1 cellular context compared by ENCODE assay signal in the genomic region with DNA sequence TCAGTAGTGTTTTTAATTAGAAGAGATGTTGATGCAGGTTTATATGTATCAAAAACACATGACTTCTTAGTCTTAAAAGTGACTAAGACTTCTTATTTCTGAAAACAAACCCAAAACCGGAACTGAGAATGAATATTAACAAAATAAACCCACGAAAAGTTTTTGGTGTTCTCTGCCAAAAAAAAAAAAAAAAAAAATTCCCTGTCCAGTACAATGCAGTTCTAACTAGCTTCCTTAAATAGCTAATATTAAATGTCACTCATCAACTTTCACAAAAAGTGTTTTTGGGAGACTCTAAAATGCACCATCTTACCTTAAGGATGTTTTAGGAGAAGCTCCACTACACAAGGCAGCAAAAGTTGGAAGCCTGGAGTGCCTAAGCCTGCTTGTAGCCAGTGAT.
TF ChIP-seq lines count a peak whose summit lies in the region.

No MANE protein-coding gene starts in this region.

TF ChIP-seq in GM12878, 131 proteins besides CTCF, POLR2A, EP300 and RAD21:
- TF ChIP-seq RAD51 (IDR thresholded peaks at IDR 0.05) (0 out of 2 replicates have a peak, but pooled peaks have one; percentile 9), ZNF274 (IDR thresholded peaks at IDR 0.05; ENCODE audit: insufficient read depth, insufficient read length) (no peak), TBL1XR1 (IDR thresholded peaks at IDR 0.05; ENCODE audit: low read depth, low read length) (0 out of 2 replicates have a peak, but pooled peaks have one; percentile 34), ZNF622 (IDR thresholded peaks at IDR 0.05) (no peak), FOXM1 (IDR thresholded peaks at IDR 0.05; ENCODE audit: low read depth, low read length) (no peak), POU2F2 (IDR thresholded peaks at IDR 0.05; ENCODE audit: borderline replicate concordance, low read depth, low read length) (no peak), IKZF2 (IDR thresholded peaks at IDR 0.05) (peak in 1 of 2 experiments; percentile 19; a peak in 2 of 4 replicates), NFIC (IDR thresholded peaks at IDR 0.05; ENCODE audit: low read depth, low read length) (peak; percentile 52; the same call in 1 of the 2 replicates), MEF2B (IDR thresholded peaks at IDR 0.05; ENCODE audit: partially characterized antibody, poor library complexity, severe bottlenecking) (peak; percentile 42), MEF2A (IDR thresholded peaks at IDR 0.05; ENCODE audit: insufficient read depth, low read depth, low read length) (0 out of 2 replicates have a peak, but pooled peaks have one; percentile 38), ZNF384 (IDR thresholded peaks at IDR 0.05; ENCODE audit: borderline replicate concordance, low read depth, low read length) (peak; percentile 95), SPI1 (IDR thresholded peaks at IDR 0.05; ENCODE audit: borderline replicate concordance, insufficient read depth, low read depth, low read length) (peak; percentile 69; the same call in 1 of the 2 replicates), MTA2 (IDR thresholded peaks at IDR 0.05; ENCODE audit: low read depth) (0 out of 2 replicates have a peak, but pooled peaks have one; percentile 16), RUNX3 (IDR thresholded peaks at IDR 0.05; ENCODE audit: low read length) (peak; percentile 21; the same call in 1 of the 2 replicates)
- TF ChIP-seq, protein P1, sequence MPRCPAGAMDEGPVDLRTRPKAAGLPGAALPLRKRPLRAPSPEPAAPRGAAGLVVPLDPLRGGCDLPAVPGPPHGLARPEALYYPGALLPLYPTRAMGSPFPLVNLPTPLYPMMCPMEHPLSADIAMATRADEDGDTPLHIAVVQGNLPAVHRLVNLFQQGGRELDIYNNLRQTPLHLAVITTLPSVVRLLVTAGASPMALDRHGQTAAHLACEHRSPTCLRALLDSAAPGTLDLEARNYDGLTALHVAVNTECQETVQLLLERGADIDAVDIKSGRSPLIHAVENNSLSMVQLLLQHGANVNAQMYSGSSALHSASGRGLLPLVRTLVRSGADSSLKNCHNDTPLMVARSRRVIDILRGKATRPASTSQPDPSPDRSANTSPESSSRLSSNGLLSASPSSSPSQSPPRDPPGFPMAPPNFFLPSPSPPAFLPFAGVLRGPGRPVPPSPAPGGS (IDR thresholded peaks at IDR 0.05; ENCODE audit: borderline replicate concordance, insufficient read depth, low read depth, low read length, poor library complexity, severe bottlenecking) = peak; percentile 12
- TF ChIP-seq, protein P2, sequence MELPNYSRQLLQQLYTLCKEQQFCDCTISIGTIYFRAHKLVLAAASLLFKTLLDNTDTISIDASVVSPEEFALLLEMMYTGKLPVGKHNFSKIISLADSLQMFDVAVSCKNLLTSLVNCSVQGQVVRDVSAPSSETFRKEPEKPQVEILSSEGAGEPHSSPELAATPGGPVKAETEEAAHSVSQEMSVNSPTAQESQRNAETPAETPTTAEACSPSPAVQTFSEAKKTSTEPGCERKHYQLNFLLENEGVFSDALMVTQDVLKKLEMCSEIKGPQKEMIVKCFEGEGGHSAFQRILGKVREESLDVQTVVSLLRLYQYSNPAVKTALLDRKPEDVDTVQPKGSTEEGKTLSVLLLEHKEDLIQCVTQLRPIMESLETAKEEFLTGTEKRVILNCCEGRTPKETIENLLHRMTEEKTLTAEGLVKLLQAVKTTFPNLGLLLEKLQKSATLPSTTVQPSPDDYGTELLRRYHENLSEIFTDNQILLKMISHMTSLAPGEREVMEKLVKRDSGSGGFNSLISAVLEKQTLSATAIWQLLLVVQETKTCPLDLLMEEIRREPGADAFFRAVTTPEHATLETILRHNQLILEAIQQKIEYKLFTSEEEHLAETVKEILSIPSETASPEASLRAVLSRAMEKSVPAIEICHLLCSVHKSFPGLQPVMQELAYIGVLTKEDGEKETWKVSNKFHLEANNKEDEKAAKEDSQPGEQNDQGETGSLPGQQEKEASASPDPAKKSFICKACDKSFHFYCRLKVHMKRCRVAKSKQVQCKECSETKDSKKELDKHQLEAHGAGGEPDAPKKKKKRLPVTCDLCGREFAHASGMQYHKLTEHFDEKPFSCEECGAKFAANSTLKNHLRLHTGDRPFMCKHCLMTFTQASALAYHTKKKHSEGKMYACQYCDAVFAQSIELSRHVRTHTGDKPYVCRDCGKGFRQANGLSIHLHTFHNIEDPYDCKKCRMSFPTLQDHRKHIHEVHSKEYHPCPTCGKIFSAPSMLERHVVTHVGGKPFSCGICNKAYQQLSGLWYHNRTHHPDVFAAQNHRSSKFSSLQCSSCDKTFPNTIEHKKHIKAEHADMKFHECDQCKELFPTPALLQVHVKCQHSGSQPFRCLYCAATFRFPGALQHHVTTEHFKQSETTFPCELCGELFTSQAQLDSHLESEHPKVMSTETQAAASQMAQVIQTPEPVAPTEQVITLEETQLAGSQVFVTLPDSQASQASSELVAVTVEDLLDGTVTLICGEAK (IDR thresholded peaks at IDR 0.05; ENCODE audit: borderline replicate concordance) = peak; percentile 75
- TF ChIP-seq, protein P3, sequence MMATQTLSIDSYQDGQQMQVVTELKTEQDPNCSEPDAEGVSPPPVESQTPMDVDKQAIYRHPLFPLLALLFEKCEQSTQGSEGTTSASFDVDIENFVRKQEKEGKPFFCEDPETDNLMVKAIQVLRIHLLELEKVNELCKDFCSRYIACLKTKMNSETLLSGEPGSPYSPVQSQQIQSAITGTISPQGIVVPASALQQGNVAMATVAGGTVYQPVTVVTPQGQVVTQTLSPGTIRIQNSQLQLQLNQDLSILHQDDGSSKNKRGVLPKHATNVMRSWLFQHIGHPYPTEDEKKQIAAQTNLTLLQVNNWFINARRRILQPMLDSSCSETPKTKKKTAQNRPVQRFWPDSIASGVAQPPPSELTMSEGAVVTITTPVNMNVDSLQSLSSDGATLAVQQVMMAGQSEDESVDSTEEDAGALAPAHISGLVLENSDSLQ (IDR thresholded peaks at IDR 0.05) = peak; percentile 21; the same call in 1 of the 2 replicates
- TF ChIP-seq, protein P4, sequence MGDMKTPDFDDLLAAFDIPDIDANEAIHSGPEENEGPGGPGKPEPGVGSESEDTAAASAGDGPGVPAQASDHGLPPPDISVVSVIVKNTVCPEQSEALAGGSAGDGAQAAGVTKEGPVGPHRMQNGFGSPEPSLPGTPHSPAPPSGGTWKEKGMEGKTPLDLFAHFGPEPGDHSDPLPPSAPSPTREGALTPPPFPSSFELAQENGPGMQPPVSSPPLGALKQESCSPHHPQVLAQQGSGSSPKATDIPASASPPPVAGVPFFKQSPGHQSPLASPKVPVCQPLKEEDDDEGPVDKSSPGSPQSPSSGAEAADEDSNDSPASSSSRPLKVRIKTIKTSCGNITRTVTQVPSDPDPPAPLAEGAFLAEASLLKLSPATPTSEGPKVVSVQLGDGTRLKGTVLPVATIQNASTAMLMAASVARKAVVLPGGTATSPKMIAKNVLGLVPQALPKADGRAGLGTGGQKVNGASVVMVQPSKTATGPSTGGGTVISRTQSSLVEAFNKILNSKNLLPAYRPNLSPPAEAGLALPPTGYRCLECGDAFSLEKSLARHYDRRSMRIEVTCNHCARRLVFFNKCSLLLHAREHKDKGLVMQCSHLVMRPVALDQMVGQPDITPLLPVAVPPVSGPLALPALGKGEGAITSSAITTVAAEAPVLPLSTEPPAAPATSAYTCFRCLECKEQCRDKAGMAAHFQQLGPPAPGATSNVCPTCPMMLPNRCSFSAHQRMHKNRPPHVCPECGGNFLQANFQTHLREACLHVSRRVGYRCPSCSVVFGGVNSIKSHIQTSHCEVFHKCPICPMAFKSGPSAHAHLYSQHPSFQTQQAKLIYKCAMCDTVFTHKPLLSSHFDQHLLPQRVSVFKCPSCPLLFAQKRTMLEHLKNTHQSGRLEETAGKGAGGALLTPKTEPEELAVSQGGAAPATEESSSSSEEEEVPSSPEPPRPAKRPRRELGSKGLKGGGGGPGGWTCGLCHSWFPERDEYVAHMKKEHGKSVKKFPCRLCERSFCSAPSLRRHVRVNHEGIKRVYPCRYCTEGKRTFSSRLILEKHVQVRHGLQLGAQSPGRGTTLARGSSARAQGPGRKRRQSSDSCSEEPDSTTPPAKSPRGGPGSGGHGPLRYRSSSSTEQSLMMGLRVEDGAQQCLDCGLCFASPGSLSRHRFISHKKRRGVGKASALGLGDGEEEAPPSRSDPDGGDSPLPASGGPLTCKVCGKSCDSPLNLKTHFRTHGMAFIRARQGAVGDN (IDR thresholded peaks at IDR 0.05) = 0 out of 2 replicates have a peak, but pooled peaks have one; percentile 13
- TF ChIP-seq, protein P5, sequence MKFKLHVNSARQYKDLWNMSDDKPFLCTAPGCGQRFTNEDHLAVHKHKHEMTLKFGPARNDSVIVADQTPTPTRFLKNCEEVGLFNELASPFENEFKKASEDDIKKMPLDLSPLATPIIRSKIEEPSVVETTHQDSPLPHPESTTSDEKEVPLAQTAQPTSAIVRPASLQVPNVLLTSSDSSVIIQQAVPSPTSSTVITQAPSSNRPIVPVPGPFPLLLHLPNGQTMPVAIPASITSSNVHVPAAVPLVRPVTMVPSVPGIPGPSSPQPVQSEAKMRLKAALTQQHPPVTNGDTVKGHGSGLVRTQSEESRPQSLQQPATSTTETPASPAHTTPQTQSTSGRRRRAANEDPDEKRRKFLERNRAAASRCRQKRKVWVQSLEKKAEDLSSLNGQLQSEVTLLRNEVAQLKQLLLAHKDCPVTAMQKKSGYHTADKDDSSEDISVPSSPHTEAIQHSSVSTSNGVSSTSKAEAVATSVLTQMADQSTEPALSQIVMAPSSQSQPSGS (IDR thresholded peaks at IDR 0.05; ENCODE audit: low read length) = peak; percentile 51; the same call in 1 of the 2 replicates
- TF ChIP-seq, protein P6, sequence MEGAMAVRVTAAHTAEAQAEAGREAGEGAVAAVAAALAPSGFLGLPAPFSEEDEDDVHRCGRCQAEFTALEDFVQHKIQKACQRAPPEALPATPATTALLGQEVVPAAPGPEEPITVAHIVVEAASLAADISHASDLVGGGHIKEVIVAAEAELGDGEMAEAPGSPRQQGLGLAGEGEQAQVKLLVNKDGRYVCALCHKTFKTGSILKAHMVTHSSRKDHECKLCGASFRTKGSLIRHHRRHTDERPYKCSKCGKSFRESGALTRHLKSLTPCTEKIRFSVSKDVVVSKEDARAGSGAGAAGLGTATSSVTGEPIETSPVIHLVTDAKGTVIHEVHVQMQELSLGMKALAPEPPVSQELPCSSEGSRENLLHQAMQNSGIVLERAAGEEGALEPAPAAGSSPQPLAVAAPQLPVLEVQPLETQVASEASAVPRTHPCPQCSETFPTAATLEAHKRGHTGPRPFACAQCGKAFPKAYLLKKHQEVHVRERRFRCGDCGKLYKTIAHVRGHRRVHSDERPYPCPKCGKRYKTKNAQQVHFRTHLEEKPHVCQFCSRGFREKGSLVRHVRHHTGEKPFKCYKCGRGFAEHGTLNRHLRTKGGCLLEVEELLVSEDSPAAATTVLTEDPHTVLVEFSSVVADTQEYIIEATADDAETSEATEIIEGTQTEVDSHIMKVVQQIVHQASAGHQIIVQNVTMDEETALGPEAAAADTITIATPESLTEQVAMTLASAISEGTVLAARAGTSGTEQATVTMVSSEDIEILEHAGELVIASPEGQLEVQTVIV (IDR thresholded peaks at IDR 0.05; ENCODE audit: borderline replicate concordance, partially characterized antibody) = no peak
- TF ChIP-seq, protein P7, sequence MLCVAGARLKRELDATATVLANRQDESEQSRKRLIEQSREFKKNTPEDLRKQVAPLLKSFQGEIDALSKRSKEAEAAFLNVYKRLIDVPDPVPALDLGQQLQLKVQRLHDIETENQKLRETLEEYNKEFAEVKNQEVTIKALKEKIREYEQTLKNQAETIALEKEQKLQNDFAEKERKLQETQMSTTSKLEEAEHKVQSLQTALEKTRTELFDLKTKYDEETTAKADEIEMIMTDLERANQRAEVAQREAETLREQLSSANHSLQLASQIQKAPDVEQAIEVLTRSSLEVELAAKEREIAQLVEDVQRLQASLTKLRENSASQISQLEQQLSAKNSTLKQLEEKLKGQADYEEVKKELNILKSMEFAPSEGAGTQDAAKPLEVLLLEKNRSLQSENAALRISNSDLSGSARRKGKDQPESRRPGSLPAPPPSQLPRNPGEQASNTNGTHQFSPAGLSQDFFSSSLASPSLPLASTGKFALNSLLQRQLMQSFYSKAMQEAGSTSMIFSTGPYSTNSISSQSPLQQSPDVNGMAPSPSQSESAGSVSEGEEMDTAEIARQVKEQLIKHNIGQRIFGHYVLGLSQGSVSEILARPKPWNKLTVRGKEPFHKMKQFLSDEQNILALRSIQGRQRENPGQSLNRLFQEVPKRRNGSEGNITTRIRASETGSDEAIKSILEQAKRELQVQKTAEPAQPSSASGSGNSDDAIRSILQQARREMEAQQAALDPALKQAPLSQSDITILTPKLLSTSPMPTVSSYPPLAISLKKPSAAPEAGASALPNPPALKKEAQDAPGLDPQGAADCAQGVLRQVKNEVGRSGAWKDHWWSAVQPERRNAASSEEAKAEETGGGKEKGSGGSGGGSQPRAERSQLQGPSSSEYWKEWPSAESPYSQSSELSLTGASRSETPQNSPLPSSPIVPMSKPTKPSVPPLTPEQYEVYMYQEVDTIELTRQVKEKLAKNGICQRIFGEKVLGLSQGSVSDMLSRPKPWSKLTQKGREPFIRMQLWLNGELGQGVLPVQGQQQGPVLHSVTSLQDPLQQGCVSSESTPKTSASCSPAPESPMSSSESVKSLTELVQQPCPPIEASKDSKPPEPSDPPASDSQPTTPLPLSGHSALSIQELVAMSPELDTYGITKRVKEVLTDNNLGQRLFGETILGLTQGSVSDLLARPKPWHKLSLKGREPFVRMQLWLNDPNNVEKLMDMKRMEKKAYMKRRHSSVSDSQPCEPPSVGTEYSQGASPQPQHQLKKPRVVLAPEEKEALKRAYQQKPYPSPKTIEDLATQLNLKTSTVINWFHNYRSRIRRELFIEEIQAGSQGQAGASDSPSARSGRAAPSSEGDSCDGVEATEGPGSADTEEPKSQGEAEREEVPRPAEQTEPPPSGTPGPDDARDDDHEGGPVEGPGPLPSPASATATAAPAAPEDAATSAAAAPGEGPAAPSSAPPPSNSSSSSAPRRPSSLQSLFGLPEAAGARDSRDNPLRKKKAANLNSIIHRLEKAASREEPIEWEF (IDR thresholded peaks at IDR 0.05; ENCODE audit: insufficient replicate concordance, low read depth, low read length) = peak; percentile 28
